8 cellular contexts compared by ENCODE assay signal in the genomic region with DNA sequence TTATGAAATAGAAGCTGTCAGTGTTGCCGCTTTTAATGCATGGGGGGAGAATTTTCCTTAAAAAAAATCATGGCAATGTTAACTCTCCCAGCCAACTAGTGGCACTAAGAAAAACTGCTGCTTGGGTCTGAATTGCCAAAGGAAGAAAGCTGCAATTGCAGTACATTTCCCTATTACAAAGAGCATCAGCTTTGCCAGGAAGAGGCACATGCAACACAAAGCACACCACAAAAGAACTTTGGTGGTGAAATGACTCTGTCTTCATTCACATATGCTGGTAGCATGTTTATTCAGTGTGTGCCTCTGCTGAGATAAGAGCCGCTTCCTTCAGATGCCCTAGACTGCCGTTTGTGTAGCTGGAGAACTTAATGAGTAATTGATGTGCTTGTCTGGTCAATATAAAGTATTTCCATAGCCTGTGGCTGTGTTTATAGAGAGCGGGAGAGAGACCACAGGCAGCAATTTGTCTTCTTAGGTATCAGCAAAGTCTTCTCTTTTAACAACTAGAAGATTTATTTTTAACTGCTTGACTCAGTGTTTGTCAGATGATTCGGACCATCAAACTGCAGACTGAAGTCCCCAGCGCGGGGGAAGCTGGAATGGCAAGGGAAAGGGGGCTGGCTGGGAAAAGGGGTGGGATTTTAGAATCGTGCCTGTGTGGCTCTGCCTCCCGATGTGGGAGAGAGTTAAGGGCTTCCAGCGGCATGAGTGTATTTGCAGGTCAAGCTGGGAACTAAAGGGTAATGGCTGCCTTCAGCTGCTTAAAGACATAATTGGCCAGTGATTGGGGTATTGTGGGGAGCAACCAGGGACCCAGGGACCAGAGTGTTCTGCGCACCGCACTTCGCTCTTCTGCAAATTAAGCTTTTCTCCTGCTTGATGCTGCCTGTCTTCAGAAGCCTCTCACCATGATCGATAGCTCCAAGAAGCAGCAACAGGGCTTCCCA.
A peak's percentile ranks its signal among the peaks of the same experiment; 100 is the strongest.
DNase-seq lines count a peak whose midpoint lies in the region; ATAC-seq and TF ChIP-seq lines count a peak whose summit lies in the region.

No MANE protein-coding gene starts in this region.

- no peaks in the 10 kb centered on the region for H3K36me3 Mint-ChIP-seq in activated naive CD8-positive, alpha-beta T cell treated with anti-CD3 and anti-CD28 coated beads, Interleukin-2, amount 50 U/mL, for 24 hours (ENCODE audit: low read depth)

- no peak overlapping the region for H3K4me2 ChIP-seq in KMS-11

- H3K4me1 Mint-ChIP-seq in activated naive CD8-positive, alpha-beta T cell treated with anti-CD3 and anti-CD28 coated beads, Interleukin-2, amount 50 U/mL, for 24 hours: peaks cover 7% of the 10 kb centered on the region

- no peak overlapping the region for H3K4me3 ChIP-seq in KMS-11 (IDR thresholded peaks at IDR 0.05; ENCODE audit: insufficient read depth, low read depth, low read length)

- no peaks in the 10 kb centered on the region for H3K36me3 ChIP-seq in KMS-11 (ENCODE audit: insufficient read depth)

- H3K27me3 ChIP-seq in KMS-11 (ENCODE audit: insufficient read depth, low read depth): no peaks in the 10 kb centered on the region

- no peaks in the 10 kb centered on the region for H4K20me1 ChIP-seq in KMS-11 (ENCODE audit: insufficient read depth)

- no peaks in the 10 kb centered on the region for H3K27me3 Mint-ChIP-seq in activated naive CD8-positive, alpha-beta T cell treated with anti-CD3 and anti-CD28 coated beads, Interleukin-2, amount 50 U/mL, for 24 hours

- no peak overlapping the region for H3K27ac Mint-ChIP-seq in activated naive CD8-positive, alpha-beta T cell treated with anti-CD3 and anti-CD28 coated beads, Interleukin-2, amount 50 U/mL, for 24 hours

- TF ChIP-seq CTCF in KMS-11 (conservative IDR thresholded peaks at IDR 0.05; ENCODE audit: low read depth, low read length): peak; percentile 15

- intact Hi-C loops in left ventricle myocardium superior (cut with micrococcal nuclease): no loop called here

- no peak overlapping the region for H2AFZ ChIP-seq in KMS-11 (ENCODE audit: low read depth)

- H3K9ac ChIP-seq in KMS-11: no peak overlapping the region

- H3K4me3 Mint-ChIP-seq in activated naive CD8-positive, alpha-beta T cell treated with anti-CD3 and anti-CD28 coated beads, Interleukin-2, amount 50 U/mL, for 24 hours: no peak overlapping the region

- no peaks in the 10 kb centered on the region for H3K9me3 Mint-ChIP-seq in activated naive CD8-positive, alpha-beta T cell treated with anti-CD3 and anti-CD28 coated beads, Interleukin-2, amount 50 U/mL, for 24 hours

- no peak overlapping the region for H3K27ac ChIP-seq in KMS-11

- peak; percentile 72 for ATAC-seq in activated naive CD8-positive, alpha-beta T cell treated with anti-CD3 and anti-CD28 coated beads, Interleukin-2, amount 50 U/mL, for 24 hours
- ATAC-seq in left ventricle myocardium superior: peak; percentile 74
- ATAC-seq in HG03432 (IDR thresholded peaks at IDR 0.05; ENCODE audit: unreplicated experiment): no peak
- no peak for ATAC-seq in GM19324 (IDR thresholded peaks at IDR 0.05; ENCODE audit: low FRiP score, unreplicated experiment)

- no peaks in the 10 kb centered on the region for H3K79me2 ChIP-seq in KMS-11 (ENCODE audit: insufficient read depth, low read depth)

- DNase-seq in COR-L47 (lab: John Stamatoyannopoulos, UW) (peak; percentile 67), left ventricle myocardium superior (no peak), putamen (ENCODE audit: low spot score) (peak; percentile 65), LoVo (ENCODE audit: low spot score) (no peak)
- no peak for DNase-seq in activated naive CD8-positive, alpha-beta T cell treated with anti-CD3 and anti-CD28 coated beads, Interleukin-2, amount 50 U/mL, for 24 hours

- H3K4me1 ChIP-seq in KMS-11 (ENCODE audit: low read depth, poor library complexity, severe bottlenecking): peaks cover 9% of the 10 kb centered on the region

Comparison
In these comparisons a context has a peak if more than half of its experiments do, and no peak if none do; other contexts are left out.
1. DNase-seq: peak in COR-L47 (single experiment) and putamen (single experiment); none in activated naive CD8-positive, alpha-beta T cell treated with anti-CD3 and anti-CD28 coated beads, Interleukin-2, amount 50 U/mL, for 24 hours (single experiment), left ventricle myocardium superior (single experiment) and LoVo (single experiment).
2. ATAC-seq: peak in activated naive CD8-positive, alpha-beta T cell treated with anti-CD3 and anti-CD28 coated beads, Interleukin-2, amount 50 U/mL, for 24 hours (single experiment) and left ventricle myocardium superior (single experiment); none in HG03432 (single experiment) and GM19324 (single experiment).